8 cellular contexts compared by ENCODE assay signal in the genomic region with DNA sequence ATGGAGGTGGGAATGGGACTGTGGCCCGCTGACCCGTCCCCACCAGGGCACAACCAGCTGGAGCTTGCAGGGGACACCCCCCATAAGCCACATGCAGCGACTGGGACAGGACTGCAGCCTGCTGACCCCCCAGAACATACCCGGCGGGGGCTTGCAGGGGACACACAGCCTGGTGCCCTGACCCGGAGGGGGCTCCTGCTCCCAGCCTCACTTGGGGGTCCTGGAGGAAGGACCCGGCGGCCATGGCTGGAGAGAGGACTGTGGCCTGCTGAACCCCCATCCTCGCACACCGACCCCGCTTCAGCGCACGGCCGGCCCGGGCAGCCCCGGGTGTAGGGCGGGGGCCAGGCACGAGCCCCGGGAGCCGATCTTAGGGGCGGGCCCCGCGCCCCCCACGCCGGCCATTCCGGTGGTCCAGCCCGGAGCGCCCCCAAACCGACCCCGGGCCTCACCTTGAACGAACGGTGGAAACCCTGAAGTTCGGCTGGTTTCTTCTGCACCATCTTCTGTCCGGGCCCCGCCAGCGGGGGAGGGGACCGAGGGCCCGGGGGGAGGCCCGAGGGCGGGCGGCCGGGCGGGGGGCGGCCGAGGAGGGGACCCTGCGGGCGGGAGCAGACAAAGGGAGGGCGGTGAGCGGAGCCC. TPM values are rescaled to one million over a fixed set of nuclear protein-coding genes. Genes with fewer than 3 reads are reported as not detected.
DNase-seq lines count a peak whose midpoint lies in the region; ATAC-seq and TF ChIP-seq lines count a peak whose summit lies in the region.

No MANE protein-coding gene starts in this region.

- peak overlapping the region; percentile 95 for H3K9ac ChIP-seq in NT2/D1 (ENCODE audit: insufficient read length, low read depth)
- peak overlapping the region; percentile 77 for H3K9ac ChIP-seq in endodermal cell (ENCODE audit: extremely low read depth, low read length, poor library complexity, severe bottlenecking)

- no peaks in the 10 kb centered on the region for H3K9me3 ChIP-seq in CD4-positive, CD25-positive, alpha-beta regulatory T cell (ENCODE audit: control insufficient read depth in 2 of 2, low read length in 2 of 2)
- H3K9me3 ChIP-seq in NT2/D1 (ENCODE audit: insufficient read depth, low read length): no peaks in the 10 kb centered on the region
- no peaks in the 10 kb centered on the region for H3K9me3 ChIP-seq in endodermal cell (ENCODE audit: control insufficient read depth, low read length)

- in situ Hi-C loops in GM13977 (cut with MboI; ENCODE audit: low pct_unique_long_range_greater_than_20kb, low sequenced_read_pairs, unreplicated experiment): no loop called here

- DNase-seq in CD4-positive, CD25-positive, alpha-beta regulatory T cell: no peak
- no peak for DNase-seq in NT2/D1 (ENCODE audit: low read depth, low spot score)
- no peak for DNase-seq in endodermal cell
- no peak for DNase-seq in GM13977 (ENCODE audit: low spot score)
- no peak for DNase-seq in D341Med (ENCODE audit: low spot score)

- ATAC-seq in CD4-positive, CD25-positive, alpha-beta regulatory T cell (ENCODE audit: low read depth in 2 of 2): peak in 1 of 2 donors; percentile 2
- ATAC-seq in GM21717 (IDR thresholded peaks at IDR 0.05; ENCODE audit: unreplicated experiment): peak; percentile 10
- no peak for ATAC-seq in HG03565 (IDR thresholded peaks at IDR 0.05; ENCODE audit: unreplicated experiment)

- TF ChIP-seq CTCF in endodermal cell (conservative IDR thresholded peaks at IDR 0.05) (no peak), nephron (IDR thresholded peaks at IDR 0.05; ENCODE audit: unreplicated experiment in 3 of 3) (no peak), GM13977 (IDR thresholded peaks at IDR 0.05; ENCODE audit: extremely low read depth, insufficient read depth, missing control alignments) (no peak)

- no peaks in the 10 kb centered on the region for H3K27me3 ChIP-seq in CD4-positive, CD25-positive, alpha-beta regulatory T cell (ENCODE audit: control insufficient read depth, insufficient read depth, low read length)
- H3K27me3 ChIP-seq in NT2/D1 (ENCODE audit: insufficient read depth, insufficient read length) (no peaks in the 10 kb centered on the region), endodermal cell (ENCODE audit: control insufficient read depth, insufficient read depth, low read length, poor library complexity, severe bottlenecking) (no peaks in the 10 kb centered on the region)

- H3K4me1 ChIP-seq in CD4-positive, CD25-positive, alpha-beta regulatory T cell (ENCODE audit: control insufficient read depth, insufficient read depth, low read length, poor library complexity, severe bottlenecking): peaks cover 62% of the 10 kb centered on the region
- H3K4me1 ChIP-seq in NT2/D1 (ENCODE audit: insufficient read depth, insufficient read length) (peaks cover 40% of the 10 kb centered on the region), endodermal cell (ENCODE audit: control insufficient read depth, insufficient read depth, low read length) (peaks cover 10% of the 10 kb centered on the region)

- H3K4me3 ChIP-seq in CD4-positive, CD25-positive, alpha-beta regulatory T cell (ENCODE audit: low read depth, low read length): peak overlapping the region; percentile 86
- H3K4me3 ChIP-seq in NT2/D1 (ENCODE audit: insufficient read length, low read depth) (peak overlapping the region; percentile 97), endodermal cell (ENCODE audit: low read length) (peak overlapping the region; percentile 88)

- H3K27ac ChIP-seq in CD4-positive, CD25-positive, alpha-beta regulatory T cell (ENCODE audit: insufficient read depth, low read length, poor library complexity, severe bottlenecking): peak overlapping the region; percentile 78
- H3K27ac ChIP-seq in endodermal cell (ENCODE audit: low read depth, low read length): no peak overlapping the region

- no peaks in the 10 kb centered on the region for H3K36me3 Mint-ChIP-seq in CD4-positive, CD25-positive, alpha-beta regulatory T cell
- H3K36me3 Mint-ChIP-seq in endodermal cell (ENCODE audit: low read depth): no peaks in the 10 kb centered on the region
- no peaks in the 10 kb centered on the region for H3K36me3 Mint-ChIP-seq in nephron (ENCODE audit: low read depth)

- peaks cover 0 to 65% (median 7%) of the 10 kb centered on the region in 4 donors for H3K4me1 Mint-ChIP-seq in CD4-positive, CD25-positive, alpha-beta regulatory T cell
- H3K4me1 Mint-ChIP-seq in endodermal cell (no peaks in the 10 kb centered on the region), nephron (peaks cover 7% of the 10 kb centered on the region)

- peak overlapping the region; percentile 78 to 95 (median 91) for H3K27ac Mint-ChIP-seq in CD4-positive, CD25-positive, alpha-beta regulatory T cell
- no peak overlapping the region for H3K27ac Mint-ChIP-seq in endodermal cell
- peak overlapping the region in 1 of 3 experiments; percentile 95 for H3K27ac Mint-ChIP-seq in nephron

- peak overlapping the region; percentile 88 to 94 (median 90) for H3K4me3 Mint-ChIP-seq in CD4-positive, CD25-positive, alpha-beta regulatory T cell
- H3K4me3 Mint-ChIP-seq in endodermal cell (peak overlapping the region; percentile 66), nephron (peak overlapping the region; percentile 87 to 96 (median 93))

- H3K27me3 Mint-ChIP-seq in CD4-positive, CD25-positive, alpha-beta regulatory T cell: peaks cover 4% of the 10 kb centered on the region
- H3K27me3 Mint-ChIP-seq in endodermal cell (ENCODE audit: insufficient read depth) (no peaks in the 10 kb centered on the region), nephron (ENCODE audit: low read depth) (no peaks in the 10 kb centered on the region)

- 0% methylated on average over 4 to 49 of the region's 49 CpGs for WGBS in endodermal cell (ENCODE audit: insufficient coverage in 1 of 2, insufficient read length in 1 of 2), 2 experiments

- H3K9me3 Mint-ChIP-seq in CD4-positive, CD25-positive, alpha-beta regulatory T cell: no peaks in the 10 kb centered on the region
- no peaks in the 10 kb centered on the region for H3K9me3 Mint-ChIP-seq in endodermal cell
- no peaks in the 10 kb centered on the region for H3K9me3 Mint-ChIP-seq in nephron

- H3K36me3 ChIP-seq in CD4-positive, CD25-positive, alpha-beta regulatory T cell (ENCODE audit: control insufficient read depth, insufficient read depth, low read length): peaks cover 9% of the 10 kb centered on the region
- peaks cover 38% of the 10 kb centered on the region for H3K36me3 ChIP-seq in NT2/D1 (ENCODE audit: insufficient read depth, insufficient read length, low read length)
- peaks cover 13% of the 10 kb centered on the region for H3K36me3 ChIP-seq in endodermal cell (ENCODE audit: control insufficient read depth, insufficient read depth, low read length)

RNA-seq across cellular contexts. Expression of a gene that starts 0.6 kb away (rescaled TPM):
- total RNA-seq in CD4-positive, CD25-positive, alpha-beta regulatory T cell: 340 TPM
- 10 to 100 TPM; 28.7 to 38.2 (median 32.0) TPM for polyA plus RNA-seq in CD4-positive, CD25-positive, alpha-beta regulatory T cell
- 100 to 1,000 TPM; 120 to 123 TPM for total RNA-seq in endodermal cell
- 63.1 TPM for polyA plus RNA-seq in endodermal cell (2013, experiment 1 of 2)
- 58.0 TPM for polyA plus RNA-seq in endodermal cell (2013, experiment 2 of 2)

RNA-seq across cellular contexts. Expression of a gene that starts 35.0 kb away (rescaled TPM):
- total RNA-seq in CD4-positive, CD25-positive, alpha-beta regulatory T cell: 58.6 TPM
- polyA plus RNA-seq in CD4-positive, CD25-positive, alpha-beta regulatory T cell: 1 to 10 TPM; 3.2 to 5.4 (median 4.7) TPM
- 100 to 1,000 TPM; 107 to 112 TPM for total RNA-seq in endodermal cell
- 113 TPM for polyA plus RNA-seq in endodermal cell (2013, experiment 1 of 2)
- 99.4 TPM for polyA plus RNA-seq in endodermal cell (2013, experiment 2 of 2)

RNA-seq across cellular contexts. Expression of a gene that starts 45.7 kb away (rescaled TPM):
- total RNA-seq in CD4-positive, CD25-positive, alpha-beta regulatory T cell: 131 TPM
- polyA plus RNA-seq in CD4-positive, CD25-positive, alpha-beta regulatory T cell: 10 to 100 TPM; 73.6 to 91.1 (median 88.0) TPM
- total RNA-seq in endodermal cell: 10 to 100 TPM; 20.9 to 21.8 TPM
- polyA plus RNA-seq in endodermal cell (2013, experiment 1 of 2): 16.9 TPM
- 15.9 TPM for polyA plus RNA-seq in endodermal cell (2013, experiment 2 of 2)

RNA-seq across cellular contexts. Expression of a gene that starts 46.2 kb away (rescaled TPM):
- total RNA-seq in CD4-positive, CD25-positive, alpha-beta regulatory T cell: 16.5 TPM
- polyA plus RNA-seq in CD4-positive, CD25-positive, alpha-beta regulatory T cell: under 1 TPM; 0.47 to 0.82 (median 0.70) TPM
- total RNA-seq in endodermal cell: 1 to 10 TPM; 4.3 to 5.4 TPM
- polyA plus RNA-seq in endodermal cell (2013, experiment 1 of 2): 4.3 TPM
- 4.6 TPM for polyA plus RNA-seq in endodermal cell (2013, experiment 2 of 2)
